ENCODE assay signal across 20 cellular contexts in the genomic region with DNA sequence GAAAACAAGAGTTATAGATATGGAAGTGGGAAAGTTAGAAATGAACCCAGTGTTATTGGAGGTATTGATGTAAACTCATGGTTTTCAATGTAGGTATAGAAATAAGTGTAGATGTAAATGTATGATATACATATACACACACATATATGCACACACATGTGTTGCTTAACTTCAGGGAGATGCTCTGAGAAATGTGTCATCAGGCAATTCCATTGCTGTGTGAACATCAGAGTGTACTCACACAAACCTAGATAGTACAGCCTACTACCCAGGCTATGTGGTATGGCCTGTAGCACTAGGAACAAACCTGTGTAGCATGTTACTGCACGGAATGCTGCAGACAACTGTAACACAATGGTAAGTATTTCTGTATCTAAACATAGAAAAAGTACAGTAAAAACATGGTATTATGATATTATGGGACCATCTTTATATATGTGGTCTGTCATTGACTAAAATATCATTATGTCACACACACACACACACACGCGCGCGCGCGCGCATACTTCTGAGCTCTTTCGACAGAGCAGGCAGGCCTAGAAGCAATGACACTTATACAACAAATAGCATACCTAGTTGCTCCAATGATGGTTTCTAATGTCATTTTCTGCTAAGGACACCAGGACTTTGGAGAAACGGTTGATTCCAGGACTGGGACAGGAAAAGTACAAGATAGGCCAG.
"Had no signal": no experiment of that assay in that cellular context is flagged by ENCODE, and none has a peak within 500 bp of the region (broad histone marks: within the 10 kb centered on the region; RNA-seq: fewer than 3 reads in every experiment).

No MANE protein-coding gene starts in this region.

- H3K27ac ChIP-seq: adrenal gland, colonic mucosa, heart right ventricle, parathyroid adenoma, thyroid gland, upper lobe of right lung had no signal

- H3K9me3 Mint-ChIP-seq: nephron progenitor cell, T-cell had no signal

- H3K9ac ChIP-seq: parathyroid adenoma had no signal

- H3K27ac Mint-ChIP-seq: nephron progenitor cell, T-cell, WTC11 had no signal

- DNase-seq: activated CD4-positive, alpha-beta T cell treated with anti-CD3 and anti-CD28 coated beads, Interleukin-2, amount 50 U/mL, for 48 hours; activated naive CD4-positive, alpha-beta T cell treated with anti-CD3 and anti-CD28 coated beads, Interleukin-2, amount 50 U/mL, for 16 hours; activated T-cell treated with anti-CD3 and anti-CD28 coated beads, Interleukin-2, amount 50 U/mL, for 48 hours; adrenal gland; colonic mucosa; heart right ventricle; left colon; mesendoderm; mucosa of descending colon; nephron progenitor cell; right cardiac atrium; stimulated activated CD4-positive, alpha-beta T cell treated with anti-CD3 and anti-CD28 coated beads, Interleukin-12 subunit alpha, Interleukin-12 subunit beta, amount 100 ng/mL, for 4 hours; stimulated activated CD4-positive, alpha-beta T cell treated with anti-CD3 and anti-CD28 coated beads, Interleukin-4, amount 100 ng/mL, for 4 hours; stimulated activated naive CD8-positive, alpha-beta T cell treated with anti-CD3 and anti-CD28 coated beads, Interleukin-15, Interleukin-2, amounts not matched to agents 100 U/mL and 50 U/mL, for 24 hours; T-cell; T-helper 9 cell; thyroid gland; upper lobe of right lung had no signal

- H3K36me3 ChIP-seq: adrenal gland, colonic mucosa, heart right ventricle, thyroid gland, upper lobe of right lung had no signal

- H3K4me3 Mint-ChIP-seq: nephron progenitor cell, T-cell, WTC11 had no signal

- H3K9me3 ChIP-seq: adrenal gland, colonic mucosa, heart right ventricle, mucosa of descending colon, thyroid gland, upper lobe of right lung had no signal

- H2AFZ ChIP-seq: parathyroid adenoma had no signal

- H3K79me2 ChIP-seq: parathyroid adenoma had no signal

- H3K4me3 ChIP-seq: adrenal gland, colonic mucosa, heart right ventricle, mucosa of descending colon, thyroid gland, upper lobe of right lung had no signal

- H3K36me3 Mint-ChIP-seq: T-cell, WTC11 had no signal

- H3K4me1 ChIP-seq: colonic mucosa, heart right ventricle, parathyroid adenoma, thyroid gland, upper lobe of right lung had no signal

- H3K27me3 Mint-ChIP-seq: T-cell had no signal

- H3K27me3 ChIP-seq: adrenal gland, colonic mucosa, thyroid gland, upper lobe of right lung had no signal

- ATAC-seq: heart right ventricle; left colon; mucosa of descending colon; right cardiac atrium; stimulated activated naive CD8-positive, alpha-beta T cell treated with anti-CD3 and anti-CD28 coated beads, Interleukin-15, Interleukin-2, amounts not matched to agents 100 U/mL and 50 U/mL, for 24 hours; T-cell; upper lobe of right lung; WTC11 had no signal
